Comparison of ENCODE assay signal across 8 cellular contexts in genomic region chr17:4365103-4365627, GRCh38. TPM values are rescaled to one million over a fixed set of nuclear protein-coding genes. Genes with fewer than 3 reads are reported as not detected.
DNase-seq lines count a peak whose midpoint lies in the region; ATAC-seq and TF ChIP-seq lines count a peak whose summit lies in the region.

No MANE protein-coding gene starts in this region.

- no peaks in the 10 kb centered on the region for H3K27me3 ChIP-seq in CD4-positive, alpha-beta T cell (ENCODE audit: control insufficient read depth, insufficient read depth, low read length)
- no peaks in the 10 kb centered on the region for H3K27me3 ChIP-seq in effector memory CD4-positive, alpha-beta T cell (replicated peaks; ENCODE audit: control insufficient read depth, insufficient read depth, low read length, poor library complexity, severe bottlenecking)

- no peaks in the 10 kb centered on the region for H3K9me3 ChIP-seq in CD4-positive, alpha-beta T cell (ENCODE audit: control insufficient read depth, low read length)
- no peaks in the 10 kb centered on the region for H3K9me3 ChIP-seq in effector memory CD4-positive, alpha-beta T cell (ENCODE audit: control insufficient read depth, low read length)

- DNase-seq in CD4-positive, alpha-beta T cell = peak; percentile 72 to 88 (median 82)
- DNase-seq in HT-29 (ENCODE audit: low spot score) = peak; percentile 86
- peak; percentile 30 for DNase-seq in NK-92 (lab: John Stamatoyannopoulos, UW; ENCODE audit: unreplicated experiment)
- peak; percentile 80 to 88 for DNase-seq in activated CD8-positive, alpha-beta memory T cell treated with anti-CD3 and anti-CD28 coated beads for 4 hours (ENCODE audit: low read depth in 2 of 2)
- peak; percentile 73 to 81 (median 77) for DNase-seq in effector memory CD4-positive, alpha-beta T cell
- DNase-seq in lung microvascular endothelial cell (ENCODE audit: low read depth in 2 of 2) = peak; percentile 93 to 96
- peak; percentile 76 to 88 (median 77) for DNase-seq in stimulated activated CD4-positive, alpha-beta T cell treated with anti-CD3 and anti-CD28 coated beads, TNF-alpha, amount 100 ng/mL, for 24 hours (ENCODE audit: low read depth in 3 of 3)

- no peaks in the 10 kb centered on the region for H3K27me3 Mint-ChIP-seq in CD4-positive, alpha-beta T cell

- peaks cover 10% of the 10 kb centered on the region for H3K4me1 ChIP-seq in effector memory CD4-positive, alpha-beta T cell (ENCODE audit: control insufficient read depth, insufficient read depth, low read length, poor library complexity, severe bottlenecking)

- POLR2A ChIA-PET in CD4-positive, alpha-beta T cell (lab: Charles Lee) = interaction anchor here (1.1 to 3.0 kb wide), 9 partner anchors 16 to 425 kb away, joined by 3 to 57 read pairs (median 5); partner anchors contain the start of genes ANKFY1, CYB5D2 and ZZEF1

- TF ChIP-seq CTCF in CD4-positive, alpha-beta T cell (IDR thresholded peaks at IDR 0.05) = no peak

- H3K4me3 ChIP-seq in effector memory CD4-positive, alpha-beta T cell (ENCODE audit: insufficient read depth, low read depth, low read length, poor library complexity, severe bottlenecking) = peak overlapping the region; percentile 99

- peak; percentile 46 for ATAC-seq in CD4-positive, alpha-beta T cell (ENCODE audit: poor library complexity)
- ATAC-seq in GM19463 (IDR thresholded peaks at IDR 0.05; ENCODE audit: unreplicated experiment) = peak; percentile 55

- peaks cover 15% of the 10 kb centered on the region for H3K36me3 Mint-ChIP-seq in CD4-positive, alpha-beta T cell (ENCODE audit: low read depth)

- peak overlapping the region; percentile 91 for H3K27ac ChIP-seq in CD4-positive, alpha-beta T cell (ENCODE audit: low read depth, low read length)
- H3K27ac ChIP-seq in effector memory CD4-positive, alpha-beta T cell (ENCODE audit: insufficient read depth, low read length, poor library complexity, severe bottlenecking) = peak overlapping the region; percentile 93

- peaks cover 3% of the 10 kb centered on the region for H3K36me3 ChIP-seq in effector memory CD4-positive, alpha-beta T cell (ENCODE audit: control insufficient read depth, insufficient read depth, low read length)

- intact Hi-C loops in CD4-positive, alpha-beta T cell (cut with DNase I, micrococcal nuclease) = loop anchor here (5.0 to 10.0 kb wide), 5 partner anchors 33 to 600 kb away; partner anchors contain the start of genes ANKFY1 (in 1 of the 2), NCBP3 (in 1 of the 2) and SPAG7 (in 1 of the 2)

- H3K4me1 Mint-ChIP-seq in CD4-positive, alpha-beta T cell (ENCODE audit: low read depth) = peaks cover 39% of the 10 kb centered on the region

- peak overlapping the region; percentile 98 for H3K4me3 Mint-ChIP-seq in CD4-positive, alpha-beta T cell

- CTCF ChIA-PET in CD4-positive, alpha-beta T cell (lab: Charles Lee) = no interaction called here

- H3K9me3 Mint-ChIP-seq in CD4-positive, alpha-beta T cell = no peaks in the 10 kb centered on the region

- peak overlapping the region; percentile 90 for H3K27ac Mint-ChIP-seq in CD4-positive, alpha-beta T cell

RNA-seq across cellular contexts. Expression of gene UBE2G1, which starts 1.3 kb away (rescaled TPM):
- total RNA-seq in CD4-positive, alpha-beta T cell = 10 to 100 TPM; 58.5 to 58.8 TPM
- total RNA-seq in HT-29 (2014; rRNA removed; shearing (Covaris generic)) = 28.8 and 35.5 TPM in 2 replicates
- 27.5 and 32.9 TPM in 2 replicates for total RNA-seq in lung microvascular endothelial cell

Comparison
In these comparisons a context has a peak if more than half of its experiments do, and no peak if none do; other contexts are left out.
1. Peak in every context shown above with its lines: DNase-seq, ATAC-seq, H3K4me3 ChIP-seq and H3K27ac ChIP-seq.
2. DNase-seq: peak in every context shown above with its lines; median percentile 94 in lung microvascular endothelial cell; 86 in HT-29; 84 in activated CD8-positive, alpha-beta memory T cell treated with anti-CD3 and anti-CD28 coated beads for 4 hours; 82 in CD4-positive, alpha-beta T cell; 77 in effector memory CD4-positive, alpha-beta T cell; 77 in stimulated activated CD4-positive, alpha-beta T cell treated with anti-CD3 and anti-CD28 coated beads, TNF-alpha, amount 100 ng/mL, for 24 hours; 30 in NK-92.